Comparison of ENCODE assay signal across 8 cellular contexts in genomic region chr16:89686520-89687091, GRCh38.
DNase-seq lines count a peak whose midpoint lies in the region; ATAC-seq and TF ChIP-seq lines count a peak whose summit lies in the region.

Gene CDK10 (plus strand): TSS chr16:89686689. CDS start chr16:89686711, 22 bp downstream.

- peaks cover 7% of the 10 kb centered on the region for H3K4me1 Mint-ChIP-seq in nephron
- H3K4me1 Mint-ChIP-seq in stimulated activated naive CD8-positive, alpha-beta T cell treated with anti-CD3 and anti-CD28 coated beads, Interleukin-15, Interleukin-2, amounts not matched to agents 100 ng/mL and 50 ng/mL, for 24 hours (ENCODE audit: low read depth), result peaks cover 19% of the 10 kb centered on the region

- H3K27ac Mint-ChIP-seq in nephron, result peak within 1 kb of the TSS; percentile 92 to 97 (median 96)
- peak within 1 kb of the TSS; percentile 92 for H3K27ac Mint-ChIP-seq in stimulated activated naive CD8-positive, alpha-beta T cell treated with anti-CD3 and anti-CD28 coated beads, Interleukin-15, Interleukin-2, amounts not matched to agents 100 ng/mL and 50 ng/mL, for 24 hours

- ATAC-seq in GM21737 (IDR thresholded peaks at IDR 0.05; ENCODE audit: unreplicated experiment) (peak; percentile 72), RWPE2 (ENCODE audit: low read depth) (peak; percentile 76)

- H3K9me3 Mint-ChIP-seq in nephron, result peaks cover 16% of the 10 kb centered on the region
- no peaks in the 10 kb centered on the region for H3K9me3 Mint-ChIP-seq in stimulated activated naive CD8-positive, alpha-beta T cell treated with anti-CD3 and anti-CD28 coated beads, Interleukin-15, Interleukin-2, amounts not matched to agents 100 ng/mL and 50 ng/mL, for 24 hours

- no peaks in the 10 kb centered on the region for H3K4me1 ChIP-seq in RWPE2 (ENCODE audit: insufficient read depth, poor library complexity, severe bottlenecking)

- H3K27ac ChIP-seq in KOPT-K1 (ENCODE audit: low read depth, low read length, poor library complexity, severe bottlenecking) (peak within 1 kb of the TSS; percentile 98), RWPE2 (ENCODE audit: poor library complexity, severe bottlenecking) (peak within 1 kb of the TSS; percentile 73)

- TF ChIP-seq CTCF in RWPE2 (IDR thresholded peaks at IDR 0.05; ENCODE audit: poor library complexity, severe bottlenecking), result no peak
- no peak for TF ChIP-seq CTCF in fibroblast of pulmonary artery (IDR thresholded peaks at IDR 0.05; ENCODE audit: low read length, missing control alignments)
- TF ChIP-seq CTCF in nephron (IDR thresholded peaks at IDR 0.05; ENCODE audit: unreplicated experiment in 3 of 3), result no peak

- H3K27me3 Mint-ChIP-seq in nephron (ENCODE audit: low read depth), result no peaks in the 10 kb centered on the region
- no peaks in the 10 kb centered on the region for H3K27me3 Mint-ChIP-seq in stimulated activated naive CD8-positive, alpha-beta T cell treated with anti-CD3 and anti-CD28 coated beads, Interleukin-15, Interleukin-2, amounts not matched to agents 100 ng/mL and 50 ng/mL, for 24 hours

- H3K9me3 ChIP-seq in KOPT-K1 (ENCODE audit: insufficient read depth, low read length, poor library complexity, severe bottlenecking), result peaks cover 12% of the 10 kb centered on the region
- no peaks in the 10 kb centered on the region for H3K9me3 ChIP-seq in RWPE2 (ENCODE audit: severe bottlenecking)

- H3K4me3 Mint-ChIP-seq in nephron, result peak within 1 kb of the TSS; percentile 93 to 94 (median 94)
- H3K4me3 Mint-ChIP-seq in stimulated activated naive CD8-positive, alpha-beta T cell treated with anti-CD3 and anti-CD28 coated beads, Interleukin-15, Interleukin-2, amounts not matched to agents 100 ng/mL and 50 ng/mL, for 24 hours, result peak within 1 kb of the TSS; percentile 90

- H3K4me3 ChIP-seq in RWPE2 (ENCODE audit: severe bottlenecking) (peak within 1 kb of the TSS; percentile 89), fibroblast of pulmonary artery (replicated peaks; ENCODE audit: low read depth, low read length) (peak within 1 kb of the TSS; percentile 82)

- H3K36me3 Mint-ChIP-seq in nephron (ENCODE audit: low read depth), result peaks cover 59% of the 10 kb centered on the region
- peaks cover 19% of the 10 kb centered on the region for H3K36me3 Mint-ChIP-seq in stimulated activated naive CD8-positive, alpha-beta T cell treated with anti-CD3 and anti-CD28 coated beads, Interleukin-15, Interleukin-2, amounts not matched to agents 100 ng/mL and 50 ng/mL, for 24 hours (ENCODE audit: low read depth)

- H3K36me3 ChIP-seq in KOPT-K1 (ENCODE audit: insufficient read depth, low read length) (peaks cover 34% of the 10 kb centered on the region), RWPE2 (ENCODE audit: low read depth) (peaks cover 44% of the 10 kb centered on the region)

- no peaks in the 10 kb centered on the region for H3K27me3 ChIP-seq in RWPE2 (ENCODE audit: insufficient read depth, poor library complexity, severe bottlenecking)

- DNase-seq in DMS79 treated with DMSO at 0.1 percent for 48 hours (lab: John Stamatoyannopoulos, UW) (peak; percentile 63), RWPE2 (ENCODE audit: low spot score) (peak; percentile 80), fibroblast of pulmonary artery (ENCODE audit: low read depth) (peak; percentile 90)
- peak; percentile 87 for DNase-seq in activated effector memory CD4-positive, alpha-beta T cell treated with Interleukin-2 at 50 U/mL for 16 hours

Comparison
In these comparisons a context has a peak if more than half of its experiments do, and no peak if none do; other contexts are left out.
1. Peak in every context shown above with its lines: DNase-seq, ATAC-seq, H3K4me3 ChIP-seq and H3K27ac ChIP-seq.